In the genomic region with DNA sequence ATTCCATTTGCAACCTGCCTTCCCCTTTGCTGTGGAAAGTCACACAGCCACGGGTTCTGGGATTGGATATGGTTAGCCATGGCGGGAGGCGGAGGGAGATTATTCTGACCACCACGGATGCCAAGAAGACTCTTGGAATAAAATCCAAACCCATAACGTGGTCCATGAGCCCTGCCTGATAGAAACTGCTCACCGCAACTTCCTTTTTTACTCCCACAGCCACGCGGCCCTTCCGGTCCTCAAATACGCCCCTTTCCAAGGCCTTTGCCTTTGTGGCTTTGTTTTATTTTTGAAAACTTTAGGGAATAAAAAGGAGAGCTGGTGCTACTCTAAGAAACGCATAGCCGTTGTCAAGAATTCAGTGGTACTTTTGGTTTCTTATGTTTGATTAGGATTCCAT, we compare ENCODE assay signal across 23 cellular contexts.
"Had no signal": no experiment of that assay in that cellular context is flagged by ENCODE, and none has a peak within 500 bp of the region (broad histone marks: within the 10 kb centered on the region; RNA-seq: fewer than 3 reads in every experiment).

No MANE protein-coding gene starts in this region.

- DNase-seq: cortex of kidney; effector memory CD8-positive, alpha-beta T cell; hypothalamus; immature natural killer cell; islet precursor cell; kidney glomerular epithelial cell; left ventricle myocardium superior; lower lobe of right lung; naive thymus-derived CD8-positive, alpha-beta T cell; occipital lobe; ovary; posterior cingulate gyrus; psoas muscle; right cardiac atrium; sigmoid colon; stimulated activated CD4-positive, alpha-beta T cell treated with anti-CD3 and anti-CD28 coated beads, Interleukin-2, amount 100 ng/mL, for 24 hours; stimulated activated CD4-positive, alpha-beta T cell treated with anti-CD3 and anti-CD28 coated beads, Interleukin-4, amount 100 ng/mL, for 24 hours; stimulated activated naive CD4-positive, alpha-beta T cell treated with Interleukin-2 at 50 U/mL for 16 hours; substantia nigra; testis; tibial artery had no signal

- H3K27ac Mint-ChIP-seq: effector memory CD8-positive, alpha-beta T cell; immature natural killer cell; stimulated activated effector memory CD8-positive, alpha-beta T cell treated with anti-CD3 and anti-CD28 coated beads, Interleukin-12 subunit alpha, Interleukin-12 subunit beta, amount 100 ng/mL, for 72 hours had no signal

- ATAC-seq: effector memory CD8-positive, alpha-beta T cell; left ventricle myocardium superior; lower lobe of right lung; naive thymus-derived CD8-positive, alpha-beta T cell; psoas muscle; right cardiac atrium; stimulated activated effector memory CD8-positive, alpha-beta T cell treated with anti-CD3 and anti-CD28 coated beads, Interleukin-12 subunit alpha, Interleukin-12 subunit beta, amount 100 ng/mL, for 72 hours had no signal

- H3K27me3 ChIP-seq: ovary, sigmoid colon, testis, tibial artery, upper lobe of left lung had no signal

- H3K4me3 Mint-ChIP-seq: effector memory CD8-positive, alpha-beta T cell; immature natural killer cell; naive thymus-derived CD8-positive, alpha-beta T cell; stimulated activated effector memory CD8-positive, alpha-beta T cell treated with anti-CD3 and anti-CD28 coated beads, Interleukin-12 subunit alpha, Interleukin-12 subunit beta, amount 100 ng/mL, for 72 hours had no signal

- H3K36me3 ChIP-seq: lower lobe of right lung, ovary, sigmoid colon, tibial artery, upper lobe of left lung had no signal

- H3K4me3 ChIP-seq: lower lobe of right lung, ovary, psoas muscle, sigmoid colon, testis, tibial artery, upper lobe of left lung had no signal

- H3K4me1 ChIP-seq: lower lobe of right lung, psoas muscle, sigmoid colon, testis, upper lobe of left lung had no signal

- H3K27ac ChIP-seq: lower lobe of right lung, ovary, psoas muscle, sigmoid colon, testis, tibial artery, upper lobe of left lung had no signal

- H3K9me3 ChIP-seq: lower lobe of right lung, ovary, psoas muscle, testis, upper lobe of left lung had no signal

- H3K4me1 Mint-ChIP-seq: immature natural killer cell; naive thymus-derived CD8-positive, alpha-beta T cell; stimulated activated effector memory CD8-positive, alpha-beta T cell treated with anti-CD3 and anti-CD28 coated beads, Interleukin-12 subunit alpha, Interleukin-12 subunit beta, amount 100 ng/mL, for 72 hours had no signal
